In the genomic region with DNA sequence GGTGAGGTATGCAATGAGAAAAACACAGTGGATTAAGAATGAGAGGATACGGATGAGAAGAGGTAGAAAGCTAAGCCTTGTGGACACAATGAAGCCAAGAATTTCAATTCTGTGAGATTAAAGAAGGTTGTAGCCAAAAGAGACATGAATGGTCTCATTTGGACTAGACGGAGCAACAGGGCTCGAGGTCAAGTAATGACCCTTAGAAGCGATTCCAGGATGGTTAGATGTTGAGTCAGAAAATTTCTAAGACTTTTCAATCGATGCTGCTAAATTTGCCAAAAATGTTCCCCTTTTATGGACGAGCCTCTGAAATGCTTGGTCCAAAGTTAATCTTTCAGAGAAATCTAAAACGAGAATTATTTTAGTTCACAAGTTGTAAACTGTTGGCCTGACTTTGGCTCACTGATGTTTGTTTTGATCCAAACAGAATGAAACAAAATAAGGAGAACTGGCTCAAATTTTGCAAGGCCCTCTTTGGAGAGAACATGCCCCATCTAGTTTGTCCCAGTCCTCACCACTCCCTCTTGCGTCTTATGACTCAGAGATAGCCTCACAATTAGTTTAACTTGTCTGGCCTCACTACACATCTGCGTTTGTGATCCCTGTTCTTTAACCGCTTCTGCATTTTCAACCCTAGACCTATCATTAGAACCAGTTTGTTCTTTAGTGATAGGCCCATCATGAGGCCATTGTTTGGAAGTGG, we compare ENCODE assay signal across 24 cellular contexts.
DNase-seq lines count a peak whose midpoint lies in the region; ATAC-seq, FAIRE-seq and TF ChIP-seq lines count a peak whose summit lies in the region.
"Had no signal": no experiment of that assay in that cellular context is flagged by ENCODE, and none has a peak within 500 bp of the region (broad histone marks: within the 10 kb centered on the region; RNA-seq: fewer than 3 reads in every experiment).

No MANE protein-coding gene starts in this region.

- H3K27me3 Mint-ChIP-seq in GM23338 (ENCODE audit: insufficient read depth, low read depth, poor library complexity): no peaks in the 10 kb centered on the region

- H3K9me3 ChIP-seq in left lung: peaks cover 0 to 2% of the 10 kb centered on the region in 2 donors
- H3K9me3 ChIP-seq in stomach: no peaks in the 10 kb centered on the region
- H3K9me3 ChIP-seq: Caco-2, MG63 had no signal

- intact Hi-C loops in left lung (cut with DNase I): no loop called here
- intact Hi-C loops in stomach (cut with DNase I; ENCODE audit: low total_unique reads): no loop called here

- no peaks in the 10 kb centered on the region for H4K20me1 ChIP-seq in GM23338 (replicated peaks; ENCODE audit: insufficient read depth)

- no peak for TF ChIP-seq POLR2A in stomach (IDR thresholded peaks at IDR 0.05)

- no peaks in the 10 kb centered on the region for H3F3A ChIP-seq in GM23338 (replicated peaks; ENCODE audit: low read depth)

- TF ChIP-seq CTCF in left lung (IDR thresholded peaks at IDR 0.05) (no peak), stomach (IDR thresholded peaks at IDR 0.05) (no peak), GM23338 (conservative IDR thresholded peaks at IDR 0.05; ENCODE audit: low read depth in 2 of 2) (no peak), D721Med (IDR thresholded peaks at IDR 0.05; ENCODE audit: insufficient read depth, missing control alignments) (no peak)

- H3K27ac ChIP-seq in left lung (no peak overlapping the region), stomach (peak overlapping the region; percentile 22 to 72 (median 60)), GM23338 (ENCODE audit: low read depth) (no peak overlapping the region)
- H3K27ac ChIP-seq: HL-60 had no signal

- no peaks in the 10 kb centered on the region for H3K27me3 ChIP-seq in left lung
- no peaks in the 10 kb centered on the region for H3K27me3 ChIP-seq in stomach
- no peaks in the 10 kb centered on the region for H3K27me3 ChIP-seq in GM23338 (ENCODE audit: insufficient read depth)
- H3K27me3 ChIP-seq: MG63 had no signal

- no peaks in the 10 kb centered on the region for H3K9me3 Mint-ChIP-seq in GM23338
- H3K9me3 Mint-ChIP-seq: CD4-positive, alpha-beta T cell; H9 had no signal

- 0 out of 2 replicates have a peak, but pooled peaks cover 3% of the 10 kb centered on the region for H3K9me2 ChIP-seq in GM23338 (ENCODE audit: insufficient read depth)

- peak; percentile 39 for ATAC-seq in esophagus mucosa
- ATAC-seq in left lung: peak; percentile 50
- ATAC-seq in GM23338: no peak
- no peak for ATAC-seq in left lobe of liver

- H2AFZ ChIP-seq in GM23338: no peak overlapping the region

- peaks cover 6% of the 10 kb centered on the region; the same call in 2 of the 3 replicates for H3K36me3 Mint-ChIP-seq in GM23338 (ENCODE audit: low read depth)

- no peak overlapping the region for H3K4me2 ChIP-seq in GM23338

- 61 to 80% (median 70%) methylated on average over 10 of the region's 10 CpGs for WGBS in stomach, 5 donors

- FAIRE-seq in D721Med (lab: Jason Lieb, UNC): no peak
- FAIRE-seq: A204.1, HTR-8/SVneo, RCC 7860 had no signal

- H3K4me1 ChIP-seq in left lung (no peaks in the 10 kb centered on the region), stomach (peaks cover 0 to 9% (median 0%) of the 10 kb centered on the region in 4 donors), GM23338 (ENCODE audit: insufficient read depth) (no peaks in the 10 kb centered on the region)
- H3K4me1 ChIP-seq: Caco-2 had no signal

- H3K36me3 ChIP-seq in left lung (no peaks in the 10 kb centered on the region), stomach (peaks cover 12 to 62% (median 45%) of the 10 kb centered on the region in 4 donors), GM23338 (ENCODE audit: insufficient read depth) (no peaks in the 10 kb centered on the region; the same call in 1 of the 2 replicates)

- no peaks in the 10 kb centered on the region for H3K79me2 ChIP-seq in GM23338 (replicated peaks; ENCODE audit: insufficient read depth)

- no peak overlapping the region for H3K27ac Mint-ChIP-seq in GM23338
- H3K27ac Mint-ChIP-seq: CD4-positive, alpha-beta T cell had no signal

- no peaks in the 10 kb centered on the region for H3K4me1 Mint-ChIP-seq in GM23338
- H3K4me1 Mint-ChIP-seq: H9 had no signal

- no peak overlapping the region for H3K4me3 Mint-ChIP-seq in GM23338
- H3K4me3 Mint-ChIP-seq: CD4-positive, alpha-beta T cell; H9 had no signal

- no peak for TF ChIP-seq EP300 in stomach (IDR thresholded peaks at IDR 0.05)

- no peak overlapping the region for H3K4me3 ChIP-seq in left lung
- H3K4me3 ChIP-seq in stomach: no peak overlapping the region
- no peak overlapping the region for H3K4me3 ChIP-seq in GM23338
- H3K4me3 ChIP-seq: MG63 had no signal

- DNase-seq in AG20443 (ENCODE audit: low spot score) (peak; percentile 26), left lung (no peak), stomach (no peak), GM23338 (ENCODE audit: low spot score) (no peak), D721Med (ENCODE audit: insufficient read length, low spot score) (no peak), left lobe of liver (ENCODE audit: low spot score) (no peak)
- no peak for DNase-seq in activated CD4-positive, alpha-beta T cell treated with anti-CD3 and anti-CD28 coated beads for 1 hour
- DNase-seq: Caco-2; CD4-positive, alpha-beta T cell; DMS153; GDM1; H9; IMR-90; MG63; NCI-H1105; NCI-H2081 treated with DMSO at 0.1 percent for 48 hours; NCI-H446 treated with DMSO at 0.1 percent for 48 hours; NK-92 treated with Interleukin-12 subunit alpha and Interleukin-12 subunit beta, amount 100 ng/mL, for 24 hours; Right ventricle myocardium superior had no signal

TF ChIP-seq in GM23338, 12 proteins besides CTCF, POLR2A, EP300 and RAD21:
- TF ChIP-seq STAT1 (IDR thresholded peaks at IDR 0.05; ENCODE audit: unreplicated experiment): no peak

Comparison
In these comparisons a context has a peak if more than half of its experiments do, and no peak if none do; other contexts are left out.
1. ATAC-seq: peak in esophagus mucosa (single experiment) and left lung (single experiment); none in GM23338 (single experiment) and left lobe of liver (single experiment).
2. H3K27ac ChIP-seq: peak in stomach (5 of 5); none in left lung (0 of 2) and GM23338 (single experiment).